18 cellular contexts compared by ENCODE assay signal in the genomic region with DNA sequence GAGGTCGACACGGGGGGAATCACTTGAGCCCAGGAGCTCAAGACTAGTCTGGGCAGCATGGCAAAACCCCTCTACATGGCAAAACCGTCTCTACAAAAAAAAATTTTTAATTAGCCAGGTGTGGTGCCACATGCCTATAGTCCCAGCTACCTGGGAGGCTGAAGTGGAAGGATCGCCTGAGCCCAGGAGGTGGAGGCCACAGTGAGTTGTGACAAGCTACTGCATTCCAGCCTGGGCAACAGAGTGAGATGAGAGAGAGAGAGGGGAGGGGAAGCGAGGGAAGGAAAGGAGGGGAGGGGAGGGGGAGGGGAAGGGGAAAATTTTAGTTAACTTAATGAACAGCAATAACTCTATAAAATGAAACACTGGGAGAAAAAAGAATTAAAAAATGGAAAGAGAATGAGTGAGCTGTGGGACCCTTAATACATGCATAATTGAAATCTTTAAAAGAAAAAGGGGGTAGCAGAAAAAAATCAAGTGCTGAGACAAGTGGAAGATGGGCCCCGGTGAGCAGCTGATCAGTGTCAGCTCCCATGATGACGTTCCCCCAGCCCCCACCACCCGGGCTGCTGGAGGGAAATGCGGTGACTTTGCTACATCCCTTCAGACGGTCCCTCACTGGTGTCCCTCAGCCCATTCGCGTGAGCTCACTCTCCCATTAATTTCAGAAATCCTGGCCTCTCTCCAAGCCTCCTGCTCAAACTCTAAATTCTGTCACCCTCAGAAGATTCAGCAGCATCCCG. TPM values are rescaled to one million over a fixed set of nuclear protein-coding genes. Genes with fewer than 3 reads are reported as not detected.
DNase-seq lines count a peak whose midpoint lies in the region; ATAC-seq and TF ChIP-seq lines count a peak whose summit lies in the region.
"Had no signal": no experiment of that assay in that cellular context is flagged by ENCODE, and none has a peak within 500 bp of the region (broad histone marks: within the 10 kb centered on the region; RNA-seq: fewer than 3 reads in every experiment).

No MANE protein-coding gene starts in this region.

- no peak overlapping the region for H3K4me3 ChIP-seq in A673 (ENCODE audit: low read depth, low read length, poor library complexity, severe bottlenecking)
- H3K4me3 ChIP-seq in BLaER1 treated with 17β-estradiol and CSF1 and Interleukin-3, amounts not matched to agents 10 nM and 100 nM, result peak overlapping the region in 3 of 10 experiments; percentile 23 to 57 (median 43); a peak in 3 of 20 replicates
- H3K4me3 ChIP-seq: SJCRH30 had no signal

- H3K9me3 ChIP-seq in A673 (ENCODE audit: low read depth, low read length, poor library complexity, severe bottlenecking) (no peaks in the 10 kb centered on the region), T-helper 17 cell (ENCODE audit: control insufficient read depth, low read length, poor library complexity, severe bottlenecking) (no peaks in the 10 kb centered on the region)
- peaks cover 0 to 17% (median under 1%) of the 10 kb centered on the region in 11 experiments; a peak in 10 of 22 replicates for H3K9me3 ChIP-seq in BLaER1 treated with 17β-estradiol and CSF1 and Interleukin-3, amounts not matched to agents 10 nM and 100 nM (replicated peaks in 1 of 11)
- H3K9me3 ChIP-seq: Caco-2, SJCRH30 had no signal

- H4K20me1 ChIP-seq in BLaER1 treated with 17β-estradiol and CSF1 and Interleukin-3, amounts not matched to agents 10 nM and 100 nM, result no peaks in the 10 kb centered on the region

- no peak for TF ChIP-seq CTCF in A673 (conservative IDR thresholded peaks at IDR 0.05; ENCODE audit: low read depth, low read length)

- no peaks in the 10 kb centered on the region for H3K27me3 ChIP-seq in A673 (replicated peaks; ENCODE audit: insufficient read depth, low read depth, low read length, poor library complexity)
- no peaks in the 10 kb centered on the region for H3K27me3 ChIP-seq in BLaER1 treated with 17β-estradiol and CSF1 and Interleukin-3, amounts not matched to agents 10 nM and 100 nM
- H3K27me3 ChIP-seq: SJCRH30 had no signal

- POLR2A ChIA-PET in A673 (lab: Charles Lee; ENCODE audit: low non-redundant PET), result interaction anchor here (0.5 kb wide), 1 partner anchor 184 kb away, joined by 3 read pairs; no protein-coding TSS in a partner anchor

- no peaks in the 10 kb centered on the region for H3K4me1 ChIP-seq in A673 (ENCODE audit: insufficient read depth, low read length, poor library complexity, severe bottlenecking)
- peaks cover 41 to 93% (median 76%) of the 10 kb centered on the region in 10 experiments for H3K4me1 ChIP-seq in BLaER1 treated with 17β-estradiol and CSF1 and Interleukin-3, amounts not matched to agents 10 nM and 100 nM
- H3K4me1 ChIP-seq: SJCRH30 had no signal

- H3K9ac ChIP-seq in BLaER1 treated with 17β-estradiol and CSF1 and Interleukin-3, amounts not matched to agents 10 nM and 100 nM, result peak overlapping the region in 5 of 11 experiments; percentile 7 to 84 (median 45); a peak in 6 of 22 replicates

- peak overlapping the region in 9 of 11 experiments; percentile 10 to 99 (median 95); a peak in 16 of 22 replicates for H3K4me2 ChIP-seq in BLaER1 treated with 17β-estradiol and CSF1 and Interleukin-3, amounts not matched to agents 10 nM and 100 nM

- BruUV-seq in A673 (replicated peaks; lab: Mats Ljungman, UMichigan), result no TSS peak

- DNase-seq in A673 (ENCODE audit: low spot score), result peak; percentile 53
- DNase-seq in T-helper 17 cell, result no peak
- DNase-seq in mesenteric fat pad (ENCODE audit: low spot score), result peak; percentile 81
- DNase-seq in NCI-H187 (lab: John Stamatoyannopoulos, UW), result no peak
- DNase-seq in stimulated activated CD4-positive, alpha-beta T cell treated with anti-CD3 and anti-CD28 coated beads, Interleukin-4, amount 100 ng/mL, for 4 hours, result no peak
- DNase-seq in NCI-H1436 treated with DMSO at 0.1 percent for 48 hours (lab: John Stamatoyannopoulos, UW), result no peak
- DNase-seq: AML-193; Caco-2; CD4-positive, CD25-positive, alpha-beta regulatory T cell; KG1; NCI-H1048; NCI-H1436; NCI-H2029 treated with DMSO at 0.1 percent for 48 hours; NCI-H510A; NCI-H774; SJCRH30 had no signal

- H3K27ac ChIP-seq in A673 (ENCODE audit: low read depth, low read length, poor library complexity, severe bottlenecking), result no peak overlapping the region
- peak overlapping the region in 7 of 11 experiments; percentile 19 to 99 (median 92); a peak in 12 of 22 replicates for H3K27ac ChIP-seq in BLaER1 treated with 17β-estradiol and CSF1 and Interleukin-3, amounts not matched to agents 10 nM and 100 nM
- H3K27ac ChIP-seq: SJCRH30 had no signal

- no peak for ATAC-seq in T-helper 17 cell

- peaks cover 14% of the 10 kb centered on the region for H3K4me1 Mint-ChIP-seq in T-helper 17 cell

- H3K4me3 Mint-ChIP-seq in T-helper 17 cell, result no peak overlapping the region

- peak overlapping the region; percentile 76 for H3K27ac Mint-ChIP-seq in T-helper 17 cell

- peaks cover 17% of the 10 kb centered on the region for H3K27me3 Mint-ChIP-seq in T-helper 17 cell
- H3K27me3 Mint-ChIP-seq: CD4-positive, CD25-positive, alpha-beta regulatory T cell had no signal

- H3K36me3 ChIP-seq in A673 (ENCODE audit: insufficient read depth, low read length, poor library complexity, severe bottlenecking), result no peaks in the 10 kb centered on the region
- H3K36me3 ChIP-seq in BLaER1 treated with 17β-estradiol and CSF1 and Interleukin-3, amounts not matched to agents 10 nM and 100 nM, result peaks cover 0 to 4% (median 0%) of the 10 kb centered on the region in 11 experiments; a peak in 3 of 22 replicates
- H3K36me3 ChIP-seq: SJCRH30 had no signal

- intact Hi-C loops in A673 (cut with micrococcal nuclease; ENCODE audit: unreplicated experiment), result no loop called here

- CTCF ChIA-PET in A673 (lab: Charles Lee), result interaction anchor here (0.7 kb wide), 1 partner anchor 264 kb away, joined by 4 read pairs; no protein-coding TSS in a partner anchor

- H3K36me3 Mint-ChIP-seq in T-helper 17 cell (ENCODE audit: low read depth), result peaks cover 7% of the 10 kb centered on the region
- H3K36me3 Mint-ChIP-seq: CD4-positive, CD25-positive, alpha-beta regulatory T cell had no signal

RNA-seq across cellular contexts. Expression of a gene that starts 2.7 kb away (rescaled TPM):
- total RNA-seq in A673 (2021) (not detected in 2 replicates), T-helper 17 cell (under 1 TPM; 0.67 to 0.78 TPM), mesenteric fat pad (3.3 TPM)
- total RNA-seq: CD4-positive, CD25-positive, alpha-beta regulatory T cell; SJCRH30; T-helper 1 cell treated with Interleukin-12 subunit alpha and Interleukin-12 subunit beta and Interleukin-4 antibody, amounts not matched to agents 30 ng/mL and 1 ng/mL, for 36 hours had no signal

RNA-seq across cellular contexts. Expression of a gene that starts 31.9 kb away (rescaled TPM):
- not detected in 2 replicates for total RNA-seq in A673 (2021)
- total RNA-seq in T-helper 17 cell, result 1 to 10 TPM in 1 of 2 donors, under 1 TPM in 1; 0.40 to 7.1 TPM
- total RNA-seq in mesenteric fat pad, result 20.6 TPM
- total RNA-seq: Caco-2; CD4-positive, CD25-positive, alpha-beta regulatory T cell; SJCRH30; T-helper 1 cell treated with Interleukin-12 subunit alpha and Interleukin-12 subunit beta and Interleukin-4 antibody, amounts not matched to agents 30 ng/mL and 1 ng/mL, for 36 hours had no signal

Comparison
In these comparisons a context has a peak if more than half of its experiments do, and no peak if none do; other contexts are left out.
1. DNase-seq: peak in A673 (single experiment) and mesenteric fat pad (single experiment); none in T-helper 17 cell (0 of 3), NCI-H187 (0 of 2), stimulated activated CD4-positive, alpha-beta T cell treated with anti-CD3 and anti-CD28 coated beads, Interleukin-4, amount 100 ng/mL, for 4 hours (0 of 2) and NCI-H1436 treated with DMSO at 0.1 percent for 48 hours (single experiment).